In genomic region chr14:40394634-40395340, GRCh38 we compare ENCODE assay signal across 17 cellular contexts.
"Had no signal": no experiment of that assay in that cellular context is flagged by ENCODE, and none has a peak within 500 bp of the region (broad histone marks: within the 10 kb centered on the region; RNA-seq: fewer than 3 reads in every experiment).

No MANE protein-coding gene starts in this region.

- H3K9me3 ChIP-seq: left ventricle myocardium inferior, thoracic aorta, upper lobe of left lung had no signal

- H3K4me3 Mint-ChIP-seq: activated naive CD8-positive, alpha-beta T cell treated with anti-CD3 and anti-CD28 coated beads for 36 hours; activated T-cell treated with anti-CD3 and anti-CD28 coated beads, Interleukin-2, amount 50 U/mL, for 4 hours; natural killer cell had no signal

- H3K4me1 ChIP-seq: foreskin keratinocyte, left ventricle myocardium inferior, upper lobe of left lung had no signal

- H3K9me3 Mint-ChIP-seq: activated naive CD8-positive, alpha-beta T cell treated with anti-CD3 and anti-CD28 coated beads for 36 hours; activated T-cell treated with anti-CD3 and anti-CD28 coated beads, Interleukin-2, amount 50 U/mL, for 4 hours had no signal

- H3K36me3 ChIP-seq: left ventricle myocardium inferior, thoracic aorta, upper lobe of left lung had no signal

- H3K4me1 Mint-ChIP-seq: activated naive CD8-positive, alpha-beta T cell treated with anti-CD3 and anti-CD28 coated beads for 36 hours; natural killer cell had no signal

- H3K27ac Mint-ChIP-seq: activated naive CD8-positive, alpha-beta T cell treated with anti-CD3 and anti-CD28 coated beads for 36 hours; natural killer cell had no signal

- H3K27me3 ChIP-seq: foreskin keratinocyte, upper lobe of left lung had no signal

- ATAC-seq: activated T-cell treated with anti-CD3 and anti-CD28 coated beads, Interleukin-2, amount 50 U/mL, for 4 hours; foreskin keratinocyte; natural killer cell had no signal

- H3K4me3 ChIP-seq: left ventricle myocardium inferior, thoracic aorta, upper lobe of left lung had no signal

- H3K27me3 Mint-ChIP-seq: activated naive CD8-positive, alpha-beta T cell treated with anti-CD3 and anti-CD28 coated beads for 36 hours had no signal

- DNase-seq: activated CD4-positive, alpha-beta T cell treated with anti-CD3 and anti-CD28 coated beads, Interleukin-2, amount 50 U/mL, for 1 hour; activated CD4-positive, CD25-positive, alpha-beta regulatory T cell treated with anti-CD3 and anti-CD28 coated beads, Interleukin-2, amount 50 U/mL, for 72 hours; activated CD8-positive, alpha-beta memory T cell treated with anti-CD3 and anti-CD28 coated beads for 24 hours; activated CD8-positive, alpha-beta memory T cell treated with anti-CD3 and anti-CD28 coated beads, Interleukin-2, amount 50 U/mL, for 48 hours; activated naive CD4-positive, alpha-beta T cell treated with Interleukin-2 at 50 U/mL for 16 hours; activated naive CD8-positive, alpha-beta T cell treated with anti-CD3 and anti-CD28 coated beads for 36 hours; activated T-cell treated with anti-CD3 and anti-CD28 coated beads, Interleukin-2, amount 50 U/mL, for 4 hours; left ventricle myocardium inferior; mammary epithelial cell; midbrain; natural killer cell; stimulated activated CD4-positive, alpha-beta T cell treated with anti-CD3 and anti-CD28 coated beads, Interleukin-4, amount 100 ng/mL, for 24 hours; stimulated activated naive CD4-positive, alpha-beta T cell treated with Interleukin-2 at 50 U/mL for 16 hours; upper lobe of left lung had no signal

- H3K36me3 Mint-ChIP-seq: activated naive CD8-positive, alpha-beta T cell treated with anti-CD3 and anti-CD28 coated beads for 36 hours; natural killer cell had no signal

- H3K27ac ChIP-seq: foreskin keratinocyte, left ventricle myocardium inferior, thoracic aorta, upper lobe of left lung, VCaP had no signal
